In the genomic region with DNA sequence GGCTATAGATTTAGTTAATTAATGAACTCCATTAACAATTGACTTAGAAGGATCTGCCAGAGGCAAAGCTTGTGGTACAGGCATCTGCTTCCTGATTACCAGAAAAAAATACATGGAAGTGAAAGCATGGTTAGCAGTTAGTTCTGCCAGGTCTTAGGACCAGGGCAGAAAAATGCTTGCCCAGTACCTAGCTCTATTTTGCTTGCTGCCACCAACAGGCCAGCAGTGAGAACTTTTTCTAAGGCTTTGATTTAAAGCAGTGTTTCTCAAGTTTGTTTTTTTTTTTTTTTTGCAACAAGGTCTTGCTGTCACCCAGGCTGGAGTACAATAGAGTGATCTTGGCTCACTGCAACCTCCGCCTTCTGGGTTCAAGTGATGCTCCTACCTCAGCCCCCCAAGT, we compare ENCODE assay signal across 1 cellular context.
TF ChIP-seq lines count a peak whose summit lies in the region.

No MANE protein-coding gene starts in this region.

TF ChIP-seq in endothelial cell of umbilical vein, 7 proteins besides CTCF, POLR2A, EP300 and RAD21 (continued from another document):
- TF ChIP-seq FOS (IDR thresholded peaks at IDR 0.05; ENCODE audit: borderline replicate concordance, insufficient read depth, low read length), result no peak
- TF ChIP-seq MYC (IDR thresholded peaks at IDR 0.05; ENCODE audit: low read depth, low read length), result no peak
